8 cellular contexts compared by ENCODE assay signal in genomic region chr6:18823782-18824386, GRCh38.
DNase-seq lines count a peak whose midpoint lies in the region; ATAC-seq and TF ChIP-seq lines count a peak whose summit lies in the region.

No MANE protein-coding gene starts in this region.

- H3K4me1 ChIP-seq in A673 (ENCODE audit: insufficient read depth, low read length, poor library complexity, severe bottlenecking) (no peaks in the 10 kb centered on the region), spleen (no peaks in the 10 kb centered on the region)

- 50 to 58% (median 54%) methylated on average over 5 of the region's 5 CpGs for WGBS in spleen, 5 donors

- intact Hi-C loops in A673 (cut with micrococcal nuclease; ENCODE audit: unreplicated experiment) (loop anchor here (2.0 kb wide), 1 partner anchor 227 kb away; no protein-coding TSS in a partner anchor), spleen (cut with DNase I; ENCODE audit: low total_unique reads) (no loop called here)

- H3K4me3 ChIP-seq in A673 (ENCODE audit: low read depth, low read length, poor library complexity, severe bottlenecking) (no peak overlapping the region), GM12865 (ENCODE audit: low read depth, low read length) (no peak overlapping the region), epithelial cell of proximal tubule (ENCODE audit: low read depth, low read length) (no peak overlapping the region), spleen (no peak overlapping the region)

- POLR2A ChIA-PET in A673 (lab: Charles Lee; ENCODE audit: low non-redundant PET), result no interaction called here

- DNase-seq in A673 (ENCODE audit: low spot score), result peak; percentile 70
- DNase-seq in GM12865 (ENCODE audit: low read depth), result peak; percentile 64
- DNase-seq in RKO (ENCODE audit: low spot score), result peak; percentile 41
- no peak for DNase-seq in epithelial cell of proximal tubule (ENCODE audit: low read depth)
- peak; percentile 81 for DNase-seq in stimulated activated CD8-positive, alpha-beta memory T cell treated with anti-CD3 and anti-CD28 coated beads, Interleukin-4, amount 100 ng/mL, for 48 hours
- DNase-seq in spleen, result no peak
- DNase-seq in nucleus accumbens (lab: John Stamatoyannopoulos, UW), result no peak

- H3K9me3 ChIP-seq in A673 (ENCODE audit: low read depth, low read length, poor library complexity, severe bottlenecking) (peaks cover 23% of the 10 kb centered on the region), spleen (peaks cover 8 to 75% (median 57%) of the 10 kb centered on the region in 8 donors)

- peak; percentile 84 for TF ChIP-seq CTCF in A673 (conservative IDR thresholded peaks at IDR 0.05; ENCODE audit: low read depth, low read length)
- peak; percentile 51 for TF ChIP-seq CTCF in GM12865 (IDR thresholded peaks at IDR 0.05; ENCODE audit: insufficient read depth, low read depth, low read length, missing control alignments)
- peak; percentile 70 for TF ChIP-seq CTCF in epithelial cell of proximal tubule (conservative IDR thresholded peaks at IDR 0.05; ENCODE audit: low read depth, low read length)
- peak in 1 of 11 experiments; percentile 21 for TF ChIP-seq CTCF in spleen (IDR thresholded peaks at IDR 0.05 in 8 of 11, conservative IDR thresholded peaks at IDR 0.05 in 3 of 11)

- no peak for TF ChIP-seq POLR2A in spleen (IDR thresholded peaks at IDR 0.05)

- BruUV-seq in A673 (replicated peaks; lab: Mats Ljungman, UMichigan), result no TSS peak

- H3K27me3 ChIP-seq in A673 (replicated peaks; ENCODE audit: insufficient read depth, low read depth, low read length, poor library complexity) (no peaks in the 10 kb centered on the region), spleen (replicated peaks in 1 of 7) (no peaks in the 10 kb centered on the region)

- ATAC-seq in HG02870 (IDR thresholded peaks at IDR 0.05; ENCODE audit: unreplicated experiment), result no peak

- H3K36me3 ChIP-seq in A673 (ENCODE audit: insufficient read depth, low read length, poor library complexity, severe bottlenecking) (no peaks in the 10 kb centered on the region), spleen (no peaks in the 10 kb centered on the region)

- H3K27ac ChIP-seq in A673 (ENCODE audit: low read depth, low read length, poor library complexity, severe bottlenecking) (no peak overlapping the region), spleen (no peak overlapping the region)

- CTCF ChIA-PET in A673 (lab: Charles Lee), result no interaction called here

Comparison
In these comparisons a context has a peak if more than half of its experiments do, and no peak if none do; other contexts are left out.
1. DNase-seq: peak in A673 (single experiment), GM12865 (single experiment), RKO (single experiment) and stimulated activated CD8-positive, alpha-beta memory T cell treated with anti-CD3 and anti-CD28 coated beads, Interleukin-4, amount 100 ng/mL, for 48 hours (single experiment); none in epithelial cell of proximal tubule (single experiment), spleen (single experiment) and nucleus accumbens (0 of 56).